In genomic region chr5:101829255-101829654, GRCh38 we compare ENCODE assay signal across 9 cellular contexts.
"Had no signal": no experiment of that assay in that cellular context is flagged by ENCODE, and none has a peak within 500 bp of the region (broad histone marks: within the 10 kb centered on the region; RNA-seq: fewer than 3 reads in every experiment).

No MANE protein-coding gene starts in this region.

- ATAC-seq: GM23338, HCT116 had no signal

- H2AFZ ChIP-seq: GM23248, GM23338 had no signal

- H3K9me3 ChIP-seq: HAP-1 had no signal

- H3K4me2 ChIP-seq: GM23338 had no signal

- H3K27ac ChIP-seq: GM23248 had no signal

- H3K36me3 ChIP-seq: HAP-1 had no signal

- H3K4me1 ChIP-seq: HAP-1 had no signal

- DNase-seq: GM23248, GOT3, H7, H9, HCEC 1CT, HFFc6 had no signal

- H3K4me3 ChIP-seq: GM23248, GM23338, HAP-1 had no signal

- H3K9ac ChIP-seq: GM23248 had no signal
